In the genomic region with DNA sequence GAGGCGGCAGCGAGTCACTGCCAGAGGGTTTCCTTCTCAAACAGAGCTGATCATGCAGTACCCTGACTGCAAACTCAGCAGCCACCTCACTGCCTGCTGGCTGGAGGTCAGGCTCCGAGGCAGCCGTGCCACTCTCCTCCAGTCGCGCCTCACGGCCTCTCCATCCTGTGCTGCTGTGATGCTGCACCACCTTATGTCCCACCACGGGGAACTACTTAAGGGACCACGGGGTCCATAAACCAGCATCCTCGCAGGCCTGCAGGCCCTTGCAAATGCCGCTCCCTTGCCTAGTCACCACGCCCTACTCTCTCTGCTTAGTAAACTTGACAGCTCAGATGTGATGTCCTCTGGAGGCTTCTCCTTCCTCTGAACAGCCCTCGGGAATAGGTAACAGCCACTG, we compare ENCODE assay signal across 18 cellular contexts.
A peak's percentile ranks its signal among the peaks of the same experiment; 100 is the strongest.
DNase-seq lines count a peak whose midpoint lies in the region; FAIRE-seq and TF ChIP-seq lines count a peak whose summit lies in the region.
"Had no signal": no experiment of that assay in that cellular context is flagged by ENCODE, and none has a peak within 500 bp of the region (broad histone marks: within the 10 kb centered on the region; RNA-seq: fewer than 3 reads in every experiment).

No MANE protein-coding gene starts in this region.

- TF ChIP-seq CTCF in colonic mucosa (IDR thresholded peaks at IDR 0.05) (no peak), progenitor cell of endocrine pancreas (IDR thresholded peaks at IDR 0.05; ENCODE audit: unreplicated experiment) (no peak), Caco-2 (IDR thresholded peaks at IDR 0.05; ENCODE audit: insufficient read depth in 1 of 2, low read depth in 1 of 2, low read length in 1 of 2, severe bottlenecking in 1 of 2, unreplicated experiment in 1 of 2) (no peak)

- POLR2A ChIA-PET in Caco-2 (lab: Charles Lee): no interaction called here

- DNase-seq in colonic mucosa (peak; percentile 49), mesenteric fat pad (ENCODE audit: low spot score) (peak; percentile 83), progenitor cell of endocrine pancreas (ENCODE audit: low spot score, unreplicated experiment) (no peak), Caco-2 (no peak), medulla oblongata (ENCODE audit: extremely low spot score) (no peak), frontal cortex (ENCODE audit: low spot score in 2 of 2) (no peak), NCI-H446 treated with DMSO at 0.1 percent for 48 hours (lab: John Stamatoyannopoulos, UW) (no peak)
- DNase-seq: CD4-positive, alpha-beta T cell; COR-L47; DMS 273 treated with DMSO at 0.1 percent for 48 hours; DMS79 treated with DMSO at 0.1 percent for 48 hours; Karpas-422; NCI-H1417 treated with DMSO at 0.1 percent for 48 hours; NCI-H187; NCI-H446; NCI-H526 treated with DMSO at 0.1 percent for 48 hours; Right ventricle myocardium superior had no signal

- H3K27me3 Mint-ChIP-seq in progenitor cell of endocrine pancreas (no peaks in the 10 kb centered on the region), Caco-2 (ENCODE audit: insufficient read depth, unreplicated experiment) (no peaks in the 10 kb centered on the region)
- H3K27me3 Mint-ChIP-seq: CD4-positive, alpha-beta T cell had no signal

- H3K9me3 Mint-ChIP-seq in progenitor cell of endocrine pancreas (ENCODE audit: low read depth) (no peaks in the 10 kb centered on the region), Caco-2 (ENCODE audit: unreplicated experiment) (no peaks in the 10 kb centered on the region)
- H3K9me3 Mint-ChIP-seq: CD4-positive, alpha-beta T cell had no signal

- intact Hi-C loops in colonic mucosa (cut with DNase I): no loop called here
- intact Hi-C loops in Caco-2 (cut with micrococcal nuclease; ENCODE audit: unreplicated experiment): no loop called here

- CTCF ChIA-PET in Caco-2 (lab: Charles Lee): no interaction called here

- H3K27ac ChIP-seq in colonic mucosa: peak overlapping the region; percentile 67

- no peaks in the 10 kb centered on the region for H3K36me3 ChIP-seq in colonic mucosa
- no peaks in the 10 kb centered on the region; the same call in 1 of the 2 replicates for H3K36me3 ChIP-seq in Caco-2 (ENCODE audit: control insufficient read depth, insufficient read depth, low read length)

- BruUV-seq in Caco-2 (replicated peaks; lab: Mats Ljungman, UMichigan): no TSS peak

- peak overlapping the region in 1 of 2 donors; percentile 70 for H3K9ac ChIP-seq in colonic mucosa (ENCODE audit: low read depth in 2 of 2, low read length in 2 of 2)

- H3K27ac Mint-ChIP-seq in progenitor cell of endocrine pancreas (peak overlapping the region; percentile 13), Caco-2 (ENCODE audit: unreplicated experiment) (no peak overlapping the region)
- H3K27ac Mint-ChIP-seq: CD4-positive, alpha-beta T cell had no signal

- no peaks in the 10 kb centered on the region for H3K27me3 ChIP-seq in colonic mucosa
- no peaks in the 10 kb centered on the region for H3K27me3 ChIP-seq in Caco-2 (replicated peaks; ENCODE audit: control insufficient read depth, insufficient read depth, low read length)

- no peak overlapping the region for H3K4me3 ChIP-seq in colonic mucosa
- no peak overlapping the region for H3K4me3 ChIP-seq in Caco-2 (ENCODE audit: low read depth, low read length)

- no peak for FAIRE-seq in frontal cortex (lab: Jason Lieb, UNC)
- FAIRE-seq: H54 had no signal

- H3K4me1 Mint-ChIP-seq in progenitor cell of endocrine pancreas (ENCODE audit: low read depth): peaks cover 16% of the 10 kb centered on the region
- H3K4me1 Mint-ChIP-seq in Caco-2 (ENCODE audit: low read depth, unreplicated experiment): no peaks in the 10 kb centered on the region

- H3K9me3 ChIP-seq in colonic mucosa (no peaks in the 10 kb centered on the region), Caco-2 (no peaks in the 10 kb centered on the region)

- H3K4me1 ChIP-seq in colonic mucosa (peaks cover 11% of the 10 kb centered on the region), Caco-2 (no peaks in the 10 kb centered on the region)

- H3K4me3 Mint-ChIP-seq in progenitor cell of endocrine pancreas (ENCODE audit: low read depth) (no peak overlapping the region), Caco-2 (ENCODE audit: unreplicated experiment) (no peak overlapping the region)
- H3K4me3 Mint-ChIP-seq: CD4-positive, alpha-beta T cell had no signal

- peaks cover 9% of the 10 kb centered on the region for H3K36me3 Mint-ChIP-seq in progenitor cell of endocrine pancreas (ENCODE audit: insufficient read depth)
- peaks cover 15% of the 10 kb centered on the region for H3K36me3 Mint-ChIP-seq in Caco-2 (ENCODE audit: insufficient read depth, unreplicated experiment)

Comparison
In these comparisons a context has a peak if more than half of its experiments do, and no peak if none do; other contexts are left out.
1. DNase-seq: peak in colonic mucosa (single experiment) and mesenteric fat pad (single experiment); none in progenitor cell of endocrine pancreas (single experiment), Caco-2 (0 of 2), medulla oblongata (single experiment), frontal cortex (0 of 2) and NCI-H446 treated with DMSO at 0.1 percent for 48 hours (single experiment).